Comparison of ENCODE assay signal across 22 cellular contexts in the genomic region with DNA sequence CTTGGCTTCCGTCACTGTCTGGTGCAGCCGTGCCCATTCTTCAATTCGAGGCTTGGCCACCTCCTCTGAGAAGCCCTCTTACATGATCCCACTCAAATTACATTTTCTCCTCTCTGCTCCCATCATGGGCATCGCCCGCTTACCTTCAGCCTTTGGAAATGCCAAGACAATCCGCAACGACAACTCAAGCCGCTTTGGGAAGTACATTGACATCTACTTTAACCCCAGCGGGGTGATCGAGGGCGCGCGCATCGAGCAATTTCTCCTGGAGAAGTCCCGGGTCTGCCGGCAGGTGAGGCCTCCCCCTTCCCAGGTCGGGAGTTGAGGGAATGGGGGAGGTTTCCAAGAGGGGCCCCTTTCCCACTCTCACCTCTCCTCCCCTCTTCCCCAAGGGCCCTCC. TPM values are rescaled to one million over a fixed set of nuclear protein-coding genes. Genes with fewer than 3 reads are reported as not detected.
"Had no signal": no experiment of that assay in that cellular context is flagged by ENCODE, and none has a peak within 500 bp of the region (broad histone marks: within the 10 kb centered on the region; RNA-seq: fewer than 3 reads in every experiment).

No MANE protein-coding gene starts in this region.

- DNase-seq: activated B cell treated with CpG ODN at 0.5 μM for 24 hours; activated CD4-positive, alpha-beta memory T cell treated with anti-CD3 and anti-CD28 coated beads for 36 hours; activated CD4-positive, alpha-beta T cell treated with anti-CD3 and anti-CD28 coated beads for 4 hours; activated naive CD4-positive, alpha-beta T cell treated with Interleukin-2 at 50 U/mL for 16 hours; activated naive CD8-positive, alpha-beta T cell treated with anti-CD3 and anti-CD28 coated beads for 36 hours; colonic mucosa; left lung; mammary epithelial cell; nephron progenitor cell; occipital lobe; stimulated activated CD4-positive, alpha-beta T cell treated with anti-CD3 and anti-CD28 coated beads, Interleukin-4, amount 100 ng/mL, for 1 hour; stimulated activated naive CD4-positive, alpha-beta T cell treated with Interleukin-2 at 50 U/mL for 16 hours; T-helper 1 cell; T1000; thyroid gland had no signal

- H3K36me3 ChIP-seq: heart left ventricle, left lung, SJSA1, thyroid gland had no signal

- H3K27me3 ChIP-seq: colonic mucosa, heart left ventricle, left lung, SJSA1, thyroid gland had no signal

- H3K9me3 ChIP-seq: colonic mucosa, heart left ventricle, left lung, SJSA1, thyroid gland had no signal

- H3K4me1 ChIP-seq: colonic mucosa, thyroid gland had no signal

- H3K4me3 ChIP-seq: colonic mucosa, heart left ventricle, left lung, SJSA1, thyroid gland had no signal

- FAIRE-seq: astrocyte, endometrium, keratinocyte had no signal

- ATAC-seq: activated T-helper 17 cell treated with anti-CD3 and anti-CD28 coated beads, Interleukin-2, amount 50 U/mL, for 72 hours; heart left ventricle; left lung had no signal

- H3K27ac ChIP-seq: colonic mucosa, heart left ventricle, left lung, SJSA1, thyroid gland had no signal

RNA-seq across cellular contexts. Expression of gene MYO7B, which starts 38.3 kb away (rescaled TPM):
- total RNA-seq: epithelial cell of proximal tubule, mammary epithelial cell, occipital lobe had no signal
- polyA plus RNA-seq: keratinocyte, mammary epithelial cell had no signal
